Comparison of ENCODE assay signal across 25 cellular contexts in the genomic region with DNA sequence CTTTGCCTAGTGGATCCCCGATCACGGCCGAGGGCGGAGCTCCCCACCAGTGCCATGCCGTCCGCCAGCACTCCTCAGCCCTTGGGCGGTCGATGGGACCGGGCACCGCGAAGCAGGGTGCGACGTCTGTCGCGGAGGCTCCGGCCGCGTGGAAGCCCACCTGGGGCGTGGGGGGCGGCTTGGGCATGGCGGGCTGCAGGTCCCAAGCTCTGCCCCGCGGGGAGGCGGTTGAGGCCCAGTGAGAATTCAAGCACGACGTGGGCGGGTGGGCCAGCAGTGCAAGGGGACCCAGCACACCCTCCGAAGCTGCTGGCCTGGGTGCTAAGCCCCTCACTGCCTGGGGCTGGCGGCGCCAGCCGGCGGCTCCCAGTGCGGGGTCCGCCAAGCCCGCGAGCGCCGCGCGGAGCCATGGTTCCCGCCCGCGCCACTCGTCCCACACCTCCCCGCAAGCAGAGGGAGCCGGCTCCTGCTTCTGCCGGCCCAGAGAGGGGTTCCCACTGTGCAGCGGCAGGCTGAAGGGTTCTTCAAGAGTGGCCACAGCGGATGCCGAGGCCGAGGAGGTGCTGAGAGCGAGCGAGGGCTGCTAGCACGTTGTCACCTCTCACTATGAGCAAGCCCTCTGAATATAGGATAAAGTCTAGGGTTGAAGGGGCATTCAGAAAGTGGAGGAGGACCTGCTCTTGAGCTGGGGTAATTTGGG.
"Had no signal": no experiment of that assay in that cellular context is flagged by ENCODE, and none has a peak within 500 bp of the region (broad histone marks: within the 10 kb centered on the region; RNA-seq: fewer than 3 reads in every experiment).

No MANE protein-coding gene starts in this region.

- H3K4me1 Mint-ChIP-seq: naive B cell had no signal

- H3K36me3 Mint-ChIP-seq: mesothelial cell of epicardium, naive B cell had no signal

- H3K9me3 ChIP-seq: colonic mucosa, esophagus squamous epithelium, gastrocnemius medialis, lower lobe of right lung, mucosa of descending colon had no signal

- H3K27ac ChIP-seq: colonic mucosa, epithelial cell of prostate, esophagus squamous epithelium, gastrocnemius medialis, heart right ventricle, left ventricle myocardium inferior, lower lobe of right lung had no signal

- ATAC-seq: effector memory CD8-positive, alpha-beta T cell; esophagus mucosa; gastrocnemius medialis; heart right ventricle; left colon; left lobe of liver; lower lobe of right lung; mucosa of descending colon had no signal

- DNase-seq: colonic mucosa; cortex of kidney; effector CD8-positive, alpha-beta T cell; effector memory CD8-positive, alpha-beta T cell; endodermal cell; esophagus squamous epithelium; foreskin fibroblast; foreskin melanocyte; gastrocnemius medialis; glutamatergic neuron; head of caudate nucleus; heart right ventricle; hippocampal formation; kidney glomerular epithelial cell; left colon; left ventricle myocardium inferior; lower lobe of right lung; mesenchymal stem cell; mucosa of descending colon; naive B cell had no signal

- H3K36me3 ChIP-seq: colonic mucosa, esophagus squamous epithelium, gastrocnemius medialis, heart right ventricle, left ventricle myocardium inferior, lower lobe of right lung had no signal

- H3K27ac Mint-ChIP-seq: dendritic cell treated with granulocyte-macrophage colony-stimulating factor and Interleukin-4, amounts not matched to agents 40 ng/mL and 50 ng/mL, for 4 days; effector memory CD8-positive, alpha-beta T cell; endodermal cell; mesothelial cell of epicardium; naive B cell had no signal

- H3K9me3 Mint-ChIP-seq: dendritic cell treated with granulocyte-macrophage colony-stimulating factor and Interleukin-4, amounts not matched to agents 40 ng/mL and 50 ng/mL, for 4 days; effector memory CD8-positive, alpha-beta T cell; mesothelial cell of epicardium had no signal

- H3K4me3 Mint-ChIP-seq: dendritic cell treated with granulocyte-macrophage colony-stimulating factor and Interleukin-4, amounts not matched to agents 40 ng/mL and 50 ng/mL, for 4 days; effector memory CD8-positive, alpha-beta T cell; endodermal cell; mesothelial cell of epicardium had no signal

- H3K27me3 ChIP-seq: colonic mucosa had no signal

- H3K27me3 Mint-ChIP-seq: dendritic cell treated with granulocyte-macrophage colony-stimulating factor and Interleukin-4, amounts not matched to agents 40 ng/mL and 50 ng/mL, for 4 days had no signal

- H3K4me1 ChIP-seq: colonic mucosa, esophagus squamous epithelium, gastrocnemius medialis, heart right ventricle, left ventricle myocardium inferior, lower lobe of right lung had no signal

- H3K4me3 ChIP-seq: colonic mucosa, esophagus squamous epithelium, gastrocnemius medialis, heart right ventricle, left ventricle myocardium inferior, lower lobe of right lung, mucosa of descending colon had no signal
